Comparison of ENCODE assay signal across 8 cellular contexts in the genomic region with DNA sequence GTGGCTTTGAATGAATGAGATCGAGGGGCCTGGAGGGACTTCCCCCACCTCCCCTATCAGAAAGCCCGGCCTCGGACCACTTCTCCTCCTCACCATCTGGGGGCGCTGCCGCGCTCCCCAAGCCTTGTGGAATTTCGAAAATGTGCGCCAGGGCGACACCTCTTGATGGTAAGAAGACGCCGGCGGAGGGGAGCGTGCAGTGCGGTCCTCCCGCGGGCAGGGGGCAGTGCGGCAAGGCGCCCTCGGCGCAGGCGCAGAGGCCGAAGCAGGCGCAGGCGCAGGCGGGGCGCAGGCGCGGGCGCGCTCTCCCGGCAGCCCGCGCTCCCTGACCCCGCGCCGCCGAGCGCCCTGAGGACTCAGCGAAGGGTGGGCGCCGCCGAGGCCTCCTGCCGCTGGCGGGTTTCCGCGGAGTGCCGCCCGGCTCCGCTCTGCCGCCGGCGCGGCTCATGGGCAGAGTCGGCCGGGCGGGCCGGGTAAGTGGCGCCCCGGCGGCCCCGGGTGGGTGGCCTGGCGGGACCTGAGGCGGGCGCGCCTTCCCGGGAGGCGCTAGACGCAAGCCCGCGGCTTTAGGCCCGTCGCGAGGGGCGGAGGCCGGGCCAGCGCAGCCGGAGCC. TPM values are rescaled to one million over a fixed set of nuclear protein-coding genes. Genes with fewer than 3 reads are reported as not detected.
DNase-seq lines count a peak whose midpoint lies in the region; ATAC-seq, FAIRE-seq and TF ChIP-seq lines count a peak whose summit lies in the region.

RBM17 (plus strand) TSS at position 314 of the 613 bp plus-strand sequence. CDS start 8,032 bp downstream, outside the sequence.

- TF ChIP-seq CTCF in kidney (IDR thresholded peaks at IDR 0.05; ENCODE audit: borderline replicate concordance, extremely low read depth, insufficient read depth): peak; percentile 100

- H3K9ac ChIP-seq in kidney (ENCODE audit: low read length in 2 of 2): peak within 1 kb of the TSS; percentile 89 to 92

- peak within 1 kb of the TSS; percentile 11 to 47 for H3K27ac ChIP-seq in kidney (ENCODE audit: low read depth in 2 of 2, low read length in 2 of 2)

- ATAC-seq in GM19025 (IDR thresholded peaks at IDR 0.05; ENCODE audit: low read depth, unreplicated experiment) (peak; percentile 84), HG03342 (IDR thresholded peaks at IDR 0.05; ENCODE audit: unreplicated experiment) (peak; percentile 78)

- no peaks in the 10 kb centered on the region for H3K9me3 ChIP-seq in kidney (ENCODE audit: control insufficient read depth in 1 of 2, low read length in 2 of 2)

- intact Hi-C loops in kidney (cut with DNase I): no loop called here

- H3K36me3 ChIP-seq in kidney (ENCODE audit: control insufficient read depth in 1 of 2, insufficient read depth in 2 of 2, low read length in 2 of 2): no peaks in the 10 kb centered on the region

- DNase-seq in Ammon's horn (ENCODE audit: low spot score) (peak; percentile 93), NCI-H345 treated with DMSO at 0.1 percent for 48 hours (lab: John Stamatoyannopoulos, UW; ENCODE audit: unreplicated experiment) (peak; percentile 76), cerebellar nuclear complex (lab: John Stamatoyannopoulos, UW) (peak; percentile 40 to 75), kidney (peak; percentile 99)
- peak; percentile 100 for DNase-seq in activated CD4-positive, CD25-positive, alpha-beta regulatory T cell treated with anti-CD3 and anti-CD28 coated beads, Interleukin-2, amount 50 U/mL, for 72 hours
- DNase-seq in stimulated activated CD4-positive, alpha-beta T cell treated with anti-CD3 and anti-CD28 coated beads, Interleukin-15, amount 100 ng/mL, for 24 hours: peak; percentile 97

- no peak for FAIRE-seq in kidney (lab: Jason Lieb, UNC)

- H3K4me1 ChIP-seq in kidney (ENCODE audit: control insufficient read depth in 1 of 2, insufficient read depth in 1 of 2, low read depth in 1 of 2, low read length in 2 of 2): peaks cover 7 to 16% of the 10 kb centered on the region in 2 donors

- peak within 1 kb of the TSS; percentile 82 to 84 for H3K4me3 ChIP-seq in kidney (ENCODE audit: low read length in 2 of 2)

RNA-seq across cellular contexts. Expression of gene RBM17, which starts in this region (rescaled TPM):
- 91.9 TPM for total RNA-seq in kidney
- polyA plus RNA-seq in kidney (ENCODE audit: insufficient read depth, low read depth, low replicate concordance): 46.4 TPM

Comparison
In these comparisons a context has a peak if more than half of its experiments do, and no peak if none do; other contexts are left out.
1. Peak in every context shown above with its lines: DNase-seq, ATAC-seq, H3K4me3 ChIP-seq and H3K27ac ChIP-seq.